In genomic region chr12:110102255-110102654, GRCh38 we compare ENCODE assay signal across 8 cellular contexts.
DNase-seq lines count a peak whose midpoint lies in the region; ATAC-seq lines count a peak whose summit lies in the region.

No MANE protein-coding gene starts in this region.

- ATAC-seq in HG03571 (IDR thresholded peaks at IDR 0.05; ENCODE audit: unreplicated experiment): no peak

- DNase-seq in DMS 273 treated with DMSO at 0.1 percent for 48 hours (lab: John Stamatoyannopoulos, UW) (peak; percentile 62), HPDE6-E6E7 (ENCODE audit: extremely low spot score) (peak; percentile 64), OCI-M1 (lab: John Stamatoyannopoulos, UW) (peak; percentile 98), amniotic epithelial cell (ENCODE audit: low read depth) (peak; percentile 75), iris pigment epithelial cell (ENCODE audit: low read depth) (peak; percentile 82), stromal cell of bone marrow (ENCODE audit: low read depth) (peak; percentile 36), SKM-1 treated with dmso at 0.1 percent for 144 hours (lab: John Stamatoyannopoulos, UW; ENCODE audit: unreplicated experiment) (no peak)
